2 cellular contexts compared by ENCODE assay signal in the genomic region with DNA sequence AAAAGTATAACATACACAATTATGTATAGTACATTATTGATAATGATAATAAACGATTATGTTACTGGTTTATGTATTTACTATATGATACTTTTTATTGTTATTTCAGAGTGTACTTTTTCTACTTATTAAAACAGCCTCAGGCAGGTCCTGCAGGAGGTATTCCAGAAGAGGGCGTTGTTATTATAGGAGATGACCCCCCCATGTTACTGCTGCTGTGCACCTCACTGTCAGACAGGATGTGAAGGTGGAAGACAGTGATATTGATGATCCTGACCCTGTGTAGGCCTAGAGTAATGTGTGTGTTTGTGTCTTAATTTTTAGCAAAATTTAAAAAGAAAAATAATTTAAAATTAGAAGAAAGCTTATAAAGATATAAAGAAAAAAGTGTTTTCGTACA.
TF ChIP-seq lines count a peak whose summit lies in the region.

No MANE protein-coding gene starts in this region.

TF ChIP-seq in HCT116, 20 proteins besides CTCF, POLR2A, EP300 and RAD21:
- TF ChIP-seq SIN3A (IDR thresholded peaks at IDR 0.05; ENCODE audit: low read depth) (no peak), TCF7L2 (IDR thresholded peaks at IDR 0.05; ENCODE audit: borderline replicate concordance, extremely low read depth, insufficient read depth, insufficient read length) (no peak), EZH2 (IDR thresholded peaks at IDR 0.05) (no peak), CEBPB (IDR thresholded peaks at IDR 0.05; ENCODE audit: low read depth) (no peak), YY1 (IDR thresholded peaks at IDR 0.05; ENCODE audit: extremely low read depth, insufficient replicate concordance, low read depth, low read length) (no peak), ELF1 (IDR thresholded peaks at IDR 0.05; ENCODE audit: borderline replicate concordance, low read depth) (no peak), ZFX (IDR thresholded peaks at IDR 0.05) (no peak)
- TF ChIP-seq, protein P1, sequence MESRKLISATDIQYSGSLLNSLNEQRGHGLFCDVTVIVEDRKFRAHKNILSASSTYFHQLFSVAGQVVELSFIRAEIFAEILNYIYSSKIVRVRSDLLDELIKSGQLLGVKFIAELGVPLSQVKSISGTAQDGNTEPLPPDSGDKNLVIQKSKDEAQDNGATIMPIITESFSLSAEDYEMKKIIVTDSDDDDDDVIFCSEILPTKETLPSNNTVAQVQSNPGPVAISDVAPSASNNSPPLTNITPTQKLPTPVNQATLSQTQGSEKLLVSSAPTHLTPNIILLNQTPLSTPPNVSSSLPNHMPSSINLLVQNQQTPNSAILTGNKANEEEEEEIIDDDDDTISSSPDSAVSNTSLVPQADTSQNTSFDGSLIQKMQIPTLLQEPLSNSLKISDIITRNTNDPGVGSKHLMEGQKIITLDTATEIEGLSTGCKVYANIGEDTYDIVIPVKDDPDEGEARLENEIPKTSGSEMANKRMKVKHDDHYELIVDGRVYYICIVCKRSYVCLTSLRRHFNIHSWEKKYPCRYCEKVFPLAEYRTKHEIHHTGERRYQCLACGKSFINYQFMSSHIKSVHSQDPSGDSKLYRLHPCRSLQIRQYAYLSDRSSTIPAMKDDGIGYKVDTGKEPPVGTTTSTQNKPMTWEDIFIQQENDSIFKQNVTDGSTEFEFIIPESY (IDR thresholded peaks at IDR 0.05; ENCODE audit: extremely low read depth, insufficient replicate concordance, low read length): no peak
TF ChIP-seq in HCT116: peak in this region for 0.

TF ChIP-seq in H1, 55 proteins besides CTCF, POLR2A, EP300 and RAD21:
- TF ChIP-seq EZH2 (IDR thresholded peaks at IDR 0.05; ENCODE audit: low read depth, low read length, severe bottlenecking): no peak
- no peak for TF ChIP-seq EGR1 (IDR thresholded peaks at IDR 0.05; ENCODE audit: borderline replicate concordance, low read depth, low read length)
- TF ChIP-seq TEAD4 (IDR thresholded peaks at IDR 0.05; ENCODE audit: low read depth, low read length): no peak
